8 cellular contexts compared by ENCODE assay signal in genomic region chr5:150625831-150626746, GRCh38. TPM values are rescaled to one million over a fixed set of nuclear protein-coding genes. Genes with fewer than 3 reads are reported as not detected.
DNase-seq lines count a peak whose midpoint lies in the region; ATAC-seq and TF ChIP-seq lines count a peak whose summit lies in the region.

No MANE protein-coding gene starts in this region.

- no peaks in the 10 kb centered on the region for H3K9me3 Mint-ChIP-seq in Caco-2 (ENCODE audit: unreplicated experiment)

- H3K4me3 ChIP-seq in MG63 (no peak overlapping the region), Caco-2 (ENCODE audit: low read depth, low read length) (no peak overlapping the region)

- peaks cover 20% of the 10 kb centered on the region for H3K4me1 Mint-ChIP-seq in Caco-2 (ENCODE audit: low read depth, unreplicated experiment)

- no peaks in the 10 kb centered on the region for H3K27me3 Mint-ChIP-seq in Caco-2 (ENCODE audit: insufficient read depth, unreplicated experiment)

- POLR2A ChIA-PET in Caco-2 (lab: Charles Lee): no interaction called here

- no peak overlapping the region for H3K4me3 Mint-ChIP-seq in Caco-2 (ENCODE audit: unreplicated experiment)

- no TSS peak for BruUV-seq in Caco-2 (replicated peaks; lab: Mats Ljungman, UMichigan)

- peak overlapping the region; percentile 93 for H3K27ac ChIP-seq in cingulate gyrus (ENCODE audit: low read depth, low read length)

- peak; percentile 53 for ATAC-seq in GM18909 (IDR thresholded peaks at IDR 0.05; ENCODE audit: poor library complexity, unreplicated experiment)
- ATAC-seq in HG03060 (IDR thresholded peaks at IDR 0.05; ENCODE audit: low read depth, unreplicated experiment): peak; percentile 34
- ATAC-seq in sciatic nerve: peak; percentile 42

- TF ChIP-seq CTCF in Caco-2 (IDR thresholded peaks at IDR 0.05; ENCODE audit: insufficient read depth in 1 of 2, low read depth in 1 of 2, low read length in 1 of 2, severe bottlenecking in 1 of 2, unreplicated experiment in 1 of 2): no peak

- H3K27ac Mint-ChIP-seq in Caco-2 (ENCODE audit: unreplicated experiment): no peak overlapping the region

- H3K27me3 ChIP-seq in MG63 (no peaks in the 10 kb centered on the region), Caco-2 (replicated peaks; ENCODE audit: control insufficient read depth, insufficient read depth, low read length) (no peaks in the 10 kb centered on the region)

- no peaks in the 10 kb centered on the region for H3K36me3 ChIP-seq in MG63
- H3K36me3 ChIP-seq in Caco-2 (ENCODE audit: control insufficient read depth, insufficient read depth, low read length): no peaks in the 10 kb centered on the region; the same call in 1 of the 2 replicates

- no peak for DNase-seq in sciatic nerve (ENCODE audit: low spot score)
- DNase-seq in anterior cingulate cortex (lab: John Stamatoyannopoulos, UW): no peak
- no peak for DNase-seq in MG63
- no peak for DNase-seq in Caco-2
- DNase-seq in AG08396 (ENCODE audit: low spot score): no peak

- intact Hi-C loops in sciatic nerve (cut with DNase I) (no loop called here), Caco-2 (cut with micrococcal nuclease; ENCODE audit: unreplicated experiment) (no loop called here)

- CTCF ChIA-PET in Caco-2 (lab: Charles Lee): no interaction called here

- H3K36me3 Mint-ChIP-seq in Caco-2 (ENCODE audit: insufficient read depth, unreplicated experiment): no peaks in the 10 kb centered on the region

- H3K9me3 ChIP-seq in MG63 (no peaks in the 10 kb centered on the region; the same call in 1 of the 2 replicates), Caco-2 (no peaks in the 10 kb centered on the region)

- H3K4me1 ChIP-seq in Caco-2: peaks cover 18% of the 10 kb centered on the region

RNA-seq across cellular contexts. Expression of gene SYNPO, which starts 14.4 kb away (rescaled TPM):
- 179 TPM for total RNA-seq in sciatic nerve
- total RNA-seq in MG63 (2014; rRNA removed; shearing (Covaris generic); ENCODE audit: low replicate concordance): 1.2 and 4.6 TPM in 2 replicates
- 22.4 and 25.1 TPM in 2 replicates for total RNA-seq in Caco-2 (2022)

RNA-seq across cellular contexts. Expression of gene MYOZ3, which starts 35.0 kb away (rescaled TPM):
- total RNA-seq in sciatic nerve: 17.9 TPM
- total RNA-seq in MG63 (2014; rRNA removed; shearing (Covaris generic); ENCODE audit: low replicate concordance): 0.03 TPM in 1 of 2 replicates, not detected in the other
- not detected in 2 replicates for total RNA-seq in Caco-2 (2022)

Comparison
In these comparisons a context has a peak if more than half of its experiments do, and no peak if none do; other contexts are left out.
1. RNA of gene MYOZ3, which starts 35.0 kb away (total RNA-seq): 17.9 TPM in sciatic nerve (single experiment); 0.03 TPM in MG63 and not detected in Caco-2; every median in the first group is over 10 times any median in the second.
2. Peak in every context shown above with its lines, with median percentiles within 50 percentile points of each other: ATAC-seq.